ENCODE assay signal across 9 cellular contexts in genomic region chr11:77147668-77148321, GRCh38. TPM values are rescaled to one million over a fixed set of nuclear protein-coding genes. Genes with fewer than 3 reads are reported as not detected.
DNase-seq lines count a peak whose midpoint lies in the region; ATAC-seq and TF ChIP-seq lines count a peak whose summit lies in the region.
"Had no signal": no experiment of that assay in that cellular context is flagged by ENCODE, and none has a peak within 500 bp of the region (broad histone marks: within the 10 kb centered on the region; RNA-seq: fewer than 3 reads in every experiment).

No MANE protein-coding gene starts in this region.

- peak; percentile 25 for DNase-seq in activated CD4-positive, alpha-beta T cell treated with anti-CD3 and anti-CD28 coated beads for 48 hours
- no peak for DNase-seq in activated CD4-positive, alpha-beta T cell treated with anti-CD3 and anti-CD28 coated beads, Interleukin-2, amount 50 U/mL, for 1 hour
- DNase-seq in activated CD8-positive, alpha-beta T cell treated with anti-CD3 and anti-CD28 coated beads for 36 hours, result peak; percentile 74
- DNase-seq in glutamatergic neuron (peak; percentile 47), UCSD-AML1 (lab: John Stamatoyannopoulos, UW; ENCODE audit: unreplicated experiment) (no peak), nucleus accumbens (lab: John Stamatoyannopoulos, UW) (no peak)

- H3K4me1 Mint-ChIP-seq in activated CD8-positive, alpha-beta T cell treated with anti-CD3 and anti-CD28 coated beads for 36 hours (ENCODE audit: low read depth), result peaks cover 39% of the 10 kb centered on the region
- peaks cover 38% of the 10 kb centered on the region for H3K4me1 Mint-ChIP-seq in glutamatergic neuron (ENCODE audit: low read depth, unreplicated experiment)
- peaks cover 24% of the 10 kb centered on the region for H3K4me1 Mint-ChIP-seq in stimulated activated memory B cell treated with anti-CD40 and anti-IgM and Interleukin-4, amounts not matched to agents 10 μg/mL and 1 μg/mL and 100 μg/mL, for 72 hours

- H3K27me3 Mint-ChIP-seq in activated CD8-positive, alpha-beta T cell treated with anti-CD3 and anti-CD28 coated beads for 36 hours, result no peaks in the 10 kb centered on the region
- peaks cover 10% of the 10 kb centered on the region for H3K27me3 Mint-ChIP-seq in glutamatergic neuron (ENCODE audit: unreplicated experiment)
- H3K27me3 Mint-ChIP-seq in stimulated activated memory B cell treated with anti-CD40 and anti-IgM and Interleukin-4, amounts not matched to agents 10 μg/mL and 1 μg/mL and 100 μg/mL, for 72 hours, result peaks cover 51% of the 10 kb centered on the region

- H3K36me3 Mint-ChIP-seq in activated CD8-positive, alpha-beta T cell treated with anti-CD3 and anti-CD28 coated beads for 36 hours (ENCODE audit: low read depth), result no peaks in the 10 kb centered on the region
- H3K36me3 Mint-ChIP-seq in glutamatergic neuron (ENCODE audit: unreplicated experiment), result peaks cover 4% of the 10 kb centered on the region
- H3K36me3 Mint-ChIP-seq in stimulated activated memory B cell treated with anti-CD40 and anti-IgM and Interleukin-4, amounts not matched to agents 10 μg/mL and 1 μg/mL and 100 μg/mL, for 72 hours, result no peaks in the 10 kb centered on the region

- CTCF ChIA-PET in activated CD8-positive, alpha-beta T cell treated with anti-CD3 and anti-CD28 coated beads for 36 hours (lab: Charles Lee), result interaction anchor here (1.3 to 2.2 kb wide), 4 partner anchors 21 to 400 kb away, joined by 3 to 12 read pairs (median 5); no protein-coding TSS in a partner anchor

- TF ChIP-seq CTCF in activated CD8-positive, alpha-beta T cell treated with anti-CD3 and anti-CD28 coated beads for 36 hours (IDR thresholded peaks at IDR 0.05), result no peak
- TF ChIP-seq CTCF in glutamatergic neuron (IDR thresholded peaks at IDR 0.05; ENCODE audit: partially characterized antibody, unreplicated experiment), result no peak

- POLR2A ChIA-PET in activated CD8-positive, alpha-beta T cell treated with anti-CD3 and anti-CD28 coated beads for 36 hours (lab: Charles Lee), result no interaction called here

- intact Hi-C loops in activated CD8-positive, alpha-beta T cell treated with anti-CD3 and anti-CD28 coated beads for 36 hours (cut with micrococcal nuclease), result no loop called here

- peak; percentile 50 for ATAC-seq in activated CD8-positive, alpha-beta T cell treated with anti-CD3 and anti-CD28 coated beads for 36 hours
- peak; percentile 39 for ATAC-seq in stimulated activated memory B cell treated with anti-CD40 and anti-IgM and Interleukin-4, amounts not matched to agents 10 μg/mL and 1 μg/mL and 100 μg/mL, for 72 hours
- ATAC-seq in GM18907 (IDR thresholded peaks at IDR 0.05; ENCODE audit: unreplicated experiment), result no peak

- peak overlapping the region; percentile 60 for H3K27ac Mint-ChIP-seq in activated CD8-positive, alpha-beta T cell treated with anti-CD3 and anti-CD28 coated beads for 36 hours
- peak overlapping the region; percentile 81 for H3K27ac Mint-ChIP-seq in glutamatergic neuron (ENCODE audit: unreplicated experiment)
- no peak overlapping the region for H3K27ac Mint-ChIP-seq in stimulated activated memory B cell treated with anti-CD40 and anti-IgM and Interleukin-4, amounts not matched to agents 10 μg/mL and 1 μg/mL and 100 μg/mL, for 72 hours

- H3K9me3 Mint-ChIP-seq in activated CD8-positive, alpha-beta T cell treated with anti-CD3 and anti-CD28 coated beads for 36 hours, result no peaks in the 10 kb centered on the region
- peaks cover 7% of the 10 kb centered on the region for H3K9me3 Mint-ChIP-seq in glutamatergic neuron (ENCODE audit: unreplicated experiment)
- H3K9me3 Mint-ChIP-seq in stimulated activated memory B cell treated with anti-CD40 and anti-IgM and Interleukin-4, amounts not matched to agents 10 μg/mL and 1 μg/mL and 100 μg/mL, for 72 hours, result no peaks in the 10 kb centered on the region
- H3K9me3 Mint-ChIP-seq: neural crest cell had no signal

- peak overlapping the region; percentile 43 for H3K4me3 Mint-ChIP-seq in activated CD8-positive, alpha-beta T cell treated with anti-CD3 and anti-CD28 coated beads for 36 hours
- H3K4me3 Mint-ChIP-seq in glutamatergic neuron (ENCODE audit: unreplicated experiment), result peak overlapping the region; percentile 61
- H3K4me3 Mint-ChIP-seq in stimulated activated memory B cell treated with anti-CD40 and anti-IgM and Interleukin-4, amounts not matched to agents 10 μg/mL and 1 μg/mL and 100 μg/mL, for 72 hours, result peak overlapping the region; percentile 35
- H3K4me3 Mint-ChIP-seq: neural crest cell had no signal

RNA-seq across cellular contexts. Expression of gene MYO7A, which starts 19.7 kb away (rescaled TPM):
- under 1 TPM; 0.09 to 0.14 TPM for total RNA-seq in activated CD8-positive, alpha-beta T cell treated with anti-CD3 and anti-CD28 coated beads for 36 hours
- 11.6 TPM for total RNA-seq in glutamatergic neuron (ENCODE audit: unreplicated experiment)

RNA-seq across cellular contexts. Expression of gene OMP, which starts 45.2 kb away (rescaled TPM):
- total RNA-seq in activated CD8-positive, alpha-beta T cell treated with anti-CD3 and anti-CD28 coated beads for 36 hours, result not detected
- total RNA-seq in glutamatergic neuron (ENCODE audit: unreplicated experiment), result not detected
- total RNA-seq: neural crest cell had no signal

Comparison
In these comparisons a context has a peak if more than half of its experiments do, and no peak if none do; other contexts are left out.
1. DNase-seq: peak in activated CD4-positive, alpha-beta T cell treated with anti-CD3 and anti-CD28 coated beads for 48 hours (single experiment), activated CD8-positive, alpha-beta T cell treated with anti-CD3 and anti-CD28 coated beads for 36 hours (single experiment) and glutamatergic neuron (single experiment); none in activated CD4-positive, alpha-beta T cell treated with anti-CD3 and anti-CD28 coated beads, Interleukin-2, amount 50 U/mL, for 1 hour (single experiment), UCSD-AML1 (single experiment) and nucleus accumbens (0 of 56).
2. RNA of gene MYO7A, which starts 19.7 kb away (total RNA-seq): 11.6 TPM in glutamatergic neuron (single experiment); 0.09 to 0.14 TPM in activated CD8-positive, alpha-beta T cell treated with anti-CD3 and anti-CD28 coated beads for 36 hours; every median in the first group is over 10 times any median in the second.
3. Peak in every context shown above with its lines, with median percentiles within 50 percentile points of each other: H3K4me3 Mint-ChIP-seq.